ENCODE assay signal across 1 cellular context in genomic region chr5:82359286-82359685, GRCh38.
TF ChIP-seq lines count a peak whose summit lies in the region.

No MANE protein-coding gene starts in this region.

TF ChIP-seq in IMR-90, 13 proteins besides CTCF, POLR2A, EP300 and RAD21:
- TF ChIP-seq BHLHE40 (IDR thresholded peaks at IDR 0.05; ENCODE audit: low read depth, low read length), result no peak
- no peak for TF ChIP-seq RCOR1 (IDR thresholded peaks at IDR 0.05; ENCODE audit: insufficient replicate concordance, low read length)
- no peak for TF ChIP-seq CHD1 (IDR thresholded peaks at IDR 0.05; ENCODE audit: low read depth, low read length)
- no peak for TF ChIP-seq MAFK (IDR thresholded peaks at IDR 0.05; ENCODE audit: low read depth, low read length)
- TF ChIP-seq, protein P1, sequence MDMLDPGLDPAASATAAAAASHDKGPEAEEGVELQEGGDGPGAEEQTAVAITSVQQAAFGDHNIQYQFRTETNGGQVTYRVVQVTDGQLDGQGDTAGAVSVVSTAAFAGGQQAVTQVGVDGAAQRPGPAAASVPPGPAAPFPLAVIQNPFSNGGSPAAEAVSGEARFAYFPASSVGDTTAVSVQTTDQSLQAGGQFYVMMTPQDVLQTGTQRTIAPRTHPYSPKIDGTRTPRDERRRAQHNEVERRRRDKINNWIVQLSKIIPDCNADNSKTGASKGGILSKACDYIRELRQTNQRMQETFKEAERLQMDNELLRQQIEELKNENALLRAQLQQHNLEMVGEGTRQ (IDR thresholded peaks at IDR 0.05; ENCODE audit: low read depth, low read length), result no peak
- no peak for TF ChIP-seq SMC3 (IDR thresholded peaks at IDR 0.05; ENCODE audit: low read depth, low read length)
- TF ChIP-seq NFE2L2 (IDR thresholded peaks at IDR 0.05; ENCODE audit: low read depth, low read length), result no peak
- TF ChIP-seq MAZ (IDR thresholded peaks at IDR 0.05; ENCODE audit: borderline replicate concordance, low read depth, low read length), result no peak
- no peak for TF ChIP-seq FOS (IDR thresholded peaks at IDR 0.05; ENCODE audit: low read depth, low read length)
